1 cellular context compared by ENCODE assay signal in the genomic region with DNA sequence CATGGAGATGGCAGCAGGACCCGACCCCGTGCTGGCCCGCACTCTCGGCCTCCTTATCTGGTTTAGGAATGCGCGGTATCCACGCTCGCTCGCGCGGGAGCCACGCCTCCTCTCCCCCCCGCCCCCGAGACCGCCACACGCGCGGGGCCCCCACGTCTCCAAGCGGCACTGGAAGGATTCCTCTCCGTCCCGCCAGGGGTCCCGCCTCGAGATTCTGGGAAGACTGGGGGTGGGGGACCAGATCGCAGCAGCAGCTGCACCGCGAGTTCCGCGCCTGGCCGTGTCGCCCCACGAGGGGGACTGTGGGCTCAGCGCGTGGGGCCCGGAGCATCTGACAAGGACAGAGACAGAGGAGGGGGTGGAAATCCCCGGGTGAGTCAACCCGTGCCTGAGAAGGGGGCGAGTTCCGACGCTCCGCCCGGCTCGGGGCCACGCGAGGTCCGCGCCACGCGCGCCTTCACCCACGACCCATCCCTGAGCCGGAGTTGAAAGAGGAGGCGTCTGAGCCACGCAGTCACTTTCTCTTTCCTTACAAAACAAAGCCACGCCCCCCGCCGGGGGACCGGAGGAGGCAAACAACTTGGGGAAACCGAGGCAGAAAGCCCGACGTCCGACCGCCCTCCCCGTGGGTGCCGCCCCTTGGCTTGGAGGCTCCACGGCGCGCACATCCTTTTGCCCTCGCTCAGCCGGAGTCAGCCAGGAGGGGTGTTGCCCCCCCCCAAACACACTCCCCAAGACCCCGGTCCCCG.
TF ChIP-seq lines count a peak whose summit lies in the region.

No MANE protein-coding gene starts in this region.

TF ChIP-seq in GM23338, 12 proteins besides CTCF, POLR2A, EP300 and RAD21 (continued from another document):
- TF ChIP-seq, protein P1, sequence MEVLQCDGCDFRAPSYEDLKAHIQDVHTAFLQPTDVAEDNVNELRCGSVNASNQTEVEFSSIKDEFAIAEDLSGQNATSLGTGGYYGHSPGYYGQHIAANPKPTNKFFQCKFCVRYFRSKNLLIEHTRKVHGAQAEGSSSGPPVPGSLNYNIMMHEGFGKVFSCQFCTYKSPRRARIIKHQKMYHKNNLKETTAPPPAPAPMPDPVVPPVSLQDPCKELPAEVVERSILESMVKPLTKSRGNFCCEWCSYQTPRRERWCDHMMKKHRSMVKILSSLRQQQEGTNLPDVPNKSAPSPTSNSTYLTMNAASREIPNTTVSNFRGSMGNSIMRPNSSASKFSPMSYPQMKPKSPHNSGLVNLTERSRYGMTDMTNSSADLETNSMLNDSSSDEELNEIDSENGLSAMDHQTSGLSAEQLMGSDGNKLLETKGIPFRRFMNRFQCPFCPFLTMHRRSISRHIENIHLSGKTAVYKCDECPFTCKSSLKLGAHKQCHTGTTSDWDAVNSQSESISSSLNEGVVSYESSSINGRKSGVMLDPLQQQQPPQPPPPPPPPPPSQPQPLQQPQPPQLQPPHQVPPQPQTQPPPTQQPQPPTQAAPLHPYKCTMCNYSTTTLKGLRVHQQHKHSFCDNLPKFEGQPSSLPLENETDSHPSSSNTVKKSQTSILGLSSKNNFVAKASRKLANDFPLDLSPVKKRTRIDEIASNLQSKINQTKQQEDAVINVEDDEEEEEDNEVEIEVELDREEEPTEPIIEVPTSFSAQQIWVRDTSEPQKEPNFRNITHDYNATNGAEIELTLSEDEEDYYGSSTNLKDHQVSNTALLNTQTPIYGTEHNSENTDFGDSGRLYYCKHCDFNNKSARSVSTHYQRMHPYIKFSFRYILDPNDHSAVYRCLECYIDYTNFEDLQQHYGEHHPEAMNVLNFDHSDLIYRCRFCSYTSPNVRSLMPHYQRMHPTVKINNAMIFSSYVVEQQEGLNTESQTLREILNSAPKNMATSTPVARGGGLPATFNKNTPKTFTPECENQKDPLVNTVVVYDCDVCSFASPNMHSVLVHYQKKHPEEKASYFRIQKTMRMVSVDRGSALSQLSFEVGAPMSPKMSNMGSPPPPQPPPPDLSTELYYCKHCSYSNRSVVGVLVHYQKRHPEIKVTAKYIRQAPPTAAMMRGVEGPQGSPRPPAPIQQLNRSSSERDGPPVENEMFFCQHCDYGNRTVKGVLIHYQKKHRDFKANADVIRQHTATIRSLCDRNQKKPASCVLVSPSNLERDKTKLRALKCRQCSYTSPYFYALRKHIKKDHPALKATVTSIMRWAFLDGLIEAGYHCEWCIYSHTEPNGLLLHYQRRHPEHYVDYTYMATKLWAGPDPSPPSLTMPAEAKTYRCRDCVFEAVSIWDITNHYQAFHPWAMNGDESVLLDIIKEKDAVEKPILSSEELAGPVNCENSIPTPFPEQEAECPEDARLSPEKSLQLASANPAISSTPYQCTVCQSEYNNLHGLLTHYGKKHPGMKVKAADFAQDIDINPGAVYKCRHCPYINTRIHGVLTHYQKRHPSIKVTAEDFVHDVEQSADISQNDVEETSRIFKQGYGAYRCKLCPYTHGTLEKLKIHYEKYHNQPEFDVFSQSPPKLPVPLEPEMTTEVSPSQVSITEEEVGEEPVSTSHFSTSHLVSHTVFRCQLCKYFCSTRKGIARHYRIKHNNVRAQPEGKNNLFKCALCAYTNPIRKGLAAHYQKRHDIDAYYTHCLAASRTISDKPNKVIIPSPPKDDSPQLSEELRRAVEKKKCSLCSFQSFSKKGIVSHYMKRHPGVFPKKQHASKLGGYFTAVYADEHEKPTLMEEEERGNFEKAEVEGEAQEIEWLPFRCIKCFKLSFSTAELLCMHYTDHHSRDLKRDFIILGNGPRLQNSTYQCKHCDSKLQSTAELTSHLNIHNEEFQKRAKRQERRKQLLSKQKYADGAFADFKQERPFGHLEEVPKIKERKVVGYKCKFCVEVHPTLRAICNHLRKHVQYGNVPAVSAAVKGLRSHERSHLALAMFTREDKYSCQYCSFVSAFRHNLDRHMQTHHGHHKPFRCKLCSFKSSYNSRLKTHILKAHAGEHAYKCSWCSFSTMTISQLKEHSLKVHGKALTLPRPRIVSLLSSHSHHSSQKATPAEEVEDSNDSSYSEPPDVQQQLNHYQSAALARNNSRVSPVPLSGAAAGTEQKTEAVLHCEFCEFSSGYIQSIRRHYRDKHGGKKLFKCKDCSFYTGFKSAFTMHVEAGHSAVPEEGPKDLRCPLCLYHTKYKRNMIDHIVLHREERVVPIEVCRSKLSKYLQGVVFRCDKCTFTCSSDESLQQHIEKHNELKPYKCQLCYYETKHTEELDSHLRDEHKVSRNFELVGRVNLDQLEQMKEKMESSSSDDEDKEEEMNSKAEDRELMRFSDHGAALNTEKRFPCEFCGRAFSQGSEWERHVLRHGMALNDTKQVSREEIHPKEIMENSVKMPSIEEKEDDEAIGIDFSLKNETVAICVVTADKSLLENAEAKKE (CRISPR knock-in tag; IDR thresholded peaks at IDR 0.05), result no peak
- TF ChIP-seq STAT1 (IDR thresholded peaks at IDR 0.05; ENCODE audit: unreplicated experiment), result no peak
- TF ChIP-seq ZNF331 (CRISPR knock-in tag; IDR thresholded peaks at IDR 0.05; ENCODE audit: low read depth), result no peak
